Comparison of ENCODE assay signal across 16 cellular contexts in the genomic region with DNA sequence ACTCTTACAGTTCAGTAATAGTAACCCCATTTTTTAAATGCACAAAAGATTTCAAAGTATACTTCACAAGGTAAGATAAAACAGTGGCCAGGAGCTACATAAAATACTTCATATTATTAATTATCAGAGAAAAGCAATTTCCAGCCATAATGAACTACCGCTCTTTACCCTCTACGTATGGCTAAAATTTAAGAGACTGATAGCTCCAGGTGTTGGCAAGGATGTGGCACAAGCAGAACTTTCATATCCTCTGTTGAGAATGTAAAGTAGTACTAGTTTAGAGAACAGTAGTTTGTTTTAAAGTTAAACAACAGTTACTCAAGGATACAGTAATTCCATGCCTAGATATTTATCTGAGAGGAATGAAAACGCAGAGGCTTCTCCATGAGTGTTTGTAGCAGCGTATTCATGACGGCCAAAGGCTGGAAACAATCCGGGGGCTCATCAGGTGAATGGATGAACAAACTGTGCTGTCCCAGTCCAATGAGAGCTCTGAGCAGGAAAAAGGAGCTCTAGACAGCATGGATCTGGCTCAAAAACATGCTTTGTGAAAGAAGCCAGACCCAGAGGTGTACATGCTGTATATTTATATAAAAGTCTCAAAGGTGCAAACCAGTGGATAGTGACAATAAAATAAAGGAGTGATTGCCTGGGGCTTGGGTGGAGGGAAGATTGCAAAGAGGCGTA.
DNase-seq lines count a peak whose midpoint lies in the region; ATAC-seq, FAIRE-seq and TF ChIP-seq lines count a peak whose summit lies in the region.
"Had no signal": no experiment of that assay in that cellular context is flagged by ENCODE, and none has a peak within 500 bp of the region (broad histone marks: within the 10 kb centered on the region; RNA-seq: fewer than 3 reads in every experiment).

No MANE protein-coding gene starts in this region.

- no peaks in the 10 kb centered on the region for H3K9me3 Mint-ChIP-seq in activated CD4-positive, alpha-beta T cell treated with anti-CD3 and anti-CD28 coated beads for 36 hours (ENCODE audit: low read depth)
- H3K9me3 Mint-ChIP-seq in activated naive CD4-positive, alpha-beta T cell treated with anti-CD3 and anti-CD28 coated beads, Interleukin-2, amount 50 U/mL, for 24 hours: no peaks in the 10 kb centered on the region
- H3K9me3 Mint-ChIP-seq in activated naive CD4-positive, alpha-beta T cell treated with anti-CD3 and anti-CD28 coated beads, Interleukin-2, amount 50 U/mL, for 72 hours: no peaks in the 10 kb centered on the region
- peaks cover 4% of the 10 kb centered on the region for H3K9me3 Mint-ChIP-seq in chondrocyte (ENCODE audit: low read depth)
- H3K9me3 Mint-ChIP-seq: CD14-positive monocyte had no signal

- H3K36me3 Mint-ChIP-seq in activated CD4-positive, alpha-beta T cell treated with anti-CD3 and anti-CD28 coated beads for 36 hours (ENCODE audit: low read depth): peaks cover 3% of the 10 kb centered on the region
- peaks cover 11% of the 10 kb centered on the region for H3K36me3 Mint-ChIP-seq in activated naive CD4-positive, alpha-beta T cell treated with anti-CD3 and anti-CD28 coated beads, Interleukin-2, amount 50 U/mL, for 24 hours
- H3K36me3 Mint-ChIP-seq in activated naive CD4-positive, alpha-beta T cell treated with anti-CD3 and anti-CD28 coated beads, Interleukin-2, amount 50 U/mL, for 72 hours: peaks cover 0 to 19% of the 10 kb centered on the region in 2 donors
- peaks cover 2% of the 10 kb centered on the region for H3K36me3 Mint-ChIP-seq in chondrocyte (ENCODE audit: low read depth)

- CTCF ChIA-PET in activated CD4-positive, alpha-beta T cell treated with anti-CD3 and anti-CD28 coated beads for 36 hours (lab: Charles Lee): interaction anchor here (0.6 to 1.3 kb wide), 2 partner anchors 87 to 129 kb away, joined by 3 read pairs; no protein-coding TSS in a partner anchor

- H3K27ac Mint-ChIP-seq in activated CD4-positive, alpha-beta T cell treated with anti-CD3 and anti-CD28 coated beads for 36 hours: peak overlapping the region; percentile 7
- H3K27ac Mint-ChIP-seq in activated naive CD4-positive, alpha-beta T cell treated with anti-CD3 and anti-CD28 coated beads, Interleukin-2, amount 50 U/mL, for 24 hours: peak overlapping the region; percentile 76
- H3K27ac Mint-ChIP-seq in activated naive CD4-positive, alpha-beta T cell treated with anti-CD3 and anti-CD28 coated beads, Interleukin-2, amount 50 U/mL, for 72 hours: no peak overlapping the region
- H3K27ac Mint-ChIP-seq in chondrocyte (ENCODE audit: unreplicated experiment): peak overlapping the region; percentile 57
- H3K27ac Mint-ChIP-seq: CD14-positive monocyte had no signal

- peak; percentile 17 for FAIRE-seq in GM12892 (lab: Jason Lieb, UNC)
- FAIRE-seq: GM12891, GM18507 had no signal

- H3K4me3 Mint-ChIP-seq in activated CD4-positive, alpha-beta T cell treated with anti-CD3 and anti-CD28 coated beads for 36 hours: no peak overlapping the region
- H3K4me3 Mint-ChIP-seq in activated naive CD4-positive, alpha-beta T cell treated with anti-CD3 and anti-CD28 coated beads, Interleukin-2, amount 50 U/mL, for 24 hours: no peak overlapping the region
- H3K4me3 Mint-ChIP-seq in chondrocyte (ENCODE audit: unreplicated experiment): no peak overlapping the region
- H3K4me3 Mint-ChIP-seq: CD14-positive monocyte; CD4-positive, alpha-beta memory T cell had no signal

- POLR2A ChIA-PET in activated CD4-positive, alpha-beta T cell treated with anti-CD3 and anti-CD28 coated beads for 36 hours (lab: Charles Lee): no interaction called here

- peaks cover 51% of the 10 kb centered on the region for H3K4me1 Mint-ChIP-seq in activated CD4-positive, alpha-beta T cell treated with anti-CD3 and anti-CD28 coated beads for 36 hours
- peaks cover 63% of the 10 kb centered on the region for H3K4me1 Mint-ChIP-seq in activated naive CD4-positive, alpha-beta T cell treated with anti-CD3 and anti-CD28 coated beads, Interleukin-2, amount 50 U/mL, for 24 hours
- peaks cover 20% of the 10 kb centered on the region for H3K4me1 Mint-ChIP-seq in chondrocyte (ENCODE audit: low read depth)

- H3K27me3 Mint-ChIP-seq in activated CD4-positive, alpha-beta T cell treated with anti-CD3 and anti-CD28 coated beads for 36 hours: no peaks in the 10 kb centered on the region
- H3K27me3 Mint-ChIP-seq in activated naive CD4-positive, alpha-beta T cell treated with anti-CD3 and anti-CD28 coated beads, Interleukin-2, amount 50 U/mL, for 24 hours: no peaks in the 10 kb centered on the region
- H3K27me3 Mint-ChIP-seq in chondrocyte (ENCODE audit: low read depth): no peaks in the 10 kb centered on the region
- H3K27me3 Mint-ChIP-seq: CD4-positive, alpha-beta memory T cell had no signal

- intact Hi-C loops in activated CD4-positive, alpha-beta T cell treated with anti-CD3 and anti-CD28 coated beads for 36 hours (cut with DNase I, micrococcal nuclease): no loop called here

- no peak for TF ChIP-seq POLR2A in GM12892 (IDR thresholded peaks at IDR 0.05; ENCODE audit: low read depth, low read length)

- no peak for ATAC-seq in activated CD4-positive, alpha-beta T cell treated with anti-CD3 and anti-CD28 coated beads for 36 hours
- ATAC-seq in activated naive CD4-positive, alpha-beta T cell treated with anti-CD3 and anti-CD28 coated beads, Interleukin-2, amount 50 U/mL, for 72 hours: no peak
- ATAC-seq in omental fat pad (ENCODE audit: low FRiP score): no peak

- DNase-seq in activated CD4-positive, alpha-beta T cell treated with anti-CD3 and anti-CD28 coated beads for 36 hours: no peak
- DNase-seq in activated CD4-positive, alpha-beta T cell treated with anti-CD3 and anti-CD28 coated beads for 48 hours: no peak
- DNase-seq in activated naive CD4-positive, alpha-beta T cell treated with anti-CD3 and anti-CD28 coated beads, Interleukin-2, amount 50 U/mL, for 72 hours (ENCODE audit: low spot score in 2 of 2): no peak
- DNase-seq in GM12892 (ENCODE audit: insufficient read length) (no peak), chondrocyte (ENCODE audit: low spot score) (no peak), omental fat pad (ENCODE audit: low spot score) (no peak), DMS79 (lab: John Stamatoyannopoulos, UW) (no peak)
- DNase-seq: Calu3; CD4-positive, alpha-beta memory T cell; DND-41; EL; GM23248 had no signal

- TF ChIP-seq CTCF in chondrocyte (IDR thresholded peaks at IDR 0.05) (no peak), omental fat pad (IDR thresholded peaks at IDR 0.05) (no peak)

Comparison
In these comparisons a context has a peak if more than half of its experiments do, and no peak if none do; other contexts are left out.
1. H3K27ac Mint-ChIP-seq: peak in activated CD4-positive, alpha-beta T cell treated with anti-CD3 and anti-CD28 coated beads for 36 hours (single experiment), activated naive CD4-positive, alpha-beta T cell treated with anti-CD3 and anti-CD28 coated beads, Interleukin-2, amount 50 U/mL, for 24 hours (single experiment) and chondrocyte (single experiment); none in activated naive CD4-positive, alpha-beta T cell treated with anti-CD3 and anti-CD28 coated beads, Interleukin-2, amount 50 U/mL, for 72 hours (0 of 2).